ENCODE assay signal across 11 cellular contexts in the genomic region with DNA sequence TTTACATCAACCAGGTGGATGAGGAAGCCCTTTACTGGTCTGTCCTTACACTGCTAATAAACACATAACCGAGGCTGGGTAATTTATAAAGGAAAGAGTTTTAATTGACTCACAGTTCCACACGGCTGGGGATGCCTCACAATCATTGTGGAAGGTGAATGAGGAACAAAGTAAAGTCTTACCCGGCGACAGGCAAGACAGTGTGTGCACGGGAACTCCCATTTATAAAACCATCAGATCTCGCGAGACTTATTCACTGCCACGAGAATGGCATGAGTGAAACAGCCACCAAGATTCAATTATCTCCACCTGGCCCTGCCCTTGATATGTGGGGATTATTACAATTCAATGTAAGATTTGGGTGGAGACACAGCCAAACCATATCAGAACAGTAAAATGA.
DNase-seq lines count a peak whose midpoint lies in the region; ATAC-seq and TF ChIP-seq lines count a peak whose summit lies in the region.
"Had no signal": no experiment of that assay in that cellular context is flagged by ENCODE, and none has a peak within 500 bp of the region (broad histone marks: within the 10 kb centered on the region; RNA-seq: fewer than 3 reads in every experiment).

No MANE protein-coding gene starts in this region.

- WGBS in adrenal gland, 4 donors: 71 to 85% (median 77%) methylated on average over 8 of the region's 8 CpGs

- H3K27ac ChIP-seq in VCaP (peak overlapping the region; percentile 58), adrenal gland (no peak overlapping the region)

- H3K4me3 ChIP-seq in adrenal gland: no peak overlapping the region
- H3K4me3 ChIP-seq: colonic mucosa had no signal

- H3K4me1 ChIP-seq in adrenal gland (replicated peaks in 1 of 2): no peaks in the 10 kb centered on the region
- H3K4me1 ChIP-seq: colonic mucosa had no signal

- ATAC-seq in GM19372 (IDR thresholded peaks at IDR 0.05; ENCODE audit: low read depth, unreplicated experiment) (peak; percentile 27), HG03354 (IDR thresholded peaks at IDR 0.05; ENCODE audit: poor library complexity, severe bottlenecking, unreplicated experiment) (peak; percentile 27)
- ATAC-seq in stimulated activated effector memory CD8-positive, alpha-beta T cell treated with anti-CD3 and anti-CD28 coated beads, Interleukin-12 subunit alpha, Interleukin-12 subunit beta, amount 100 ng/mL, for 72 hours: no peak

- no peak overlapping the region for H3K4me3 Mint-ChIP-seq in stimulated activated effector memory CD8-positive, alpha-beta T cell treated with anti-CD3 and anti-CD28 coated beads, Interleukin-12 subunit alpha, Interleukin-12 subunit beta, amount 100 ng/mL, for 72 hours
- H3K4me3 Mint-ChIP-seq: mesothelial cell of epicardium had no signal

- H3K27ac Mint-ChIP-seq in stimulated activated effector memory CD8-positive, alpha-beta T cell treated with anti-CD3 and anti-CD28 coated beads, Interleukin-12 subunit alpha, Interleukin-12 subunit beta, amount 100 ng/mL, for 72 hours: no peak overlapping the region
- H3K27ac Mint-ChIP-seq: mesothelial cell of epicardium had no signal

- H3K27me3 ChIP-seq in adrenal gland: no peaks in the 10 kb centered on the region
- H3K27me3 ChIP-seq: colonic mucosa had no signal

- no peaks in the 10 kb centered on the region for H3K36me3 ChIP-seq in adrenal gland (replicated peaks in 1 of 2)
- H3K36me3 ChIP-seq: colonic mucosa had no signal

- H3K36me3 Mint-ChIP-seq in stimulated activated effector memory CD8-positive, alpha-beta T cell treated with anti-CD3 and anti-CD28 coated beads, Interleukin-12 subunit alpha, Interleukin-12 subunit beta, amount 100 ng/mL, for 72 hours: no peaks in the 10 kb centered on the region
- H3K36me3 Mint-ChIP-seq: mesothelial cell of epicardium had no signal

- no peak for TF ChIP-seq POLR2A in adrenal gland (IDR thresholded peaks at IDR 0.05)

- H3K9me3 Mint-ChIP-seq in stimulated activated effector memory CD8-positive, alpha-beta T cell treated with anti-CD3 and anti-CD28 coated beads, Interleukin-12 subunit alpha, Interleukin-12 subunit beta, amount 100 ng/mL, for 72 hours: no peaks in the 10 kb centered on the region
- H3K9me3 Mint-ChIP-seq: mesothelial cell of epicardium had no signal

- H3K4me1 Mint-ChIP-seq in stimulated activated effector memory CD8-positive, alpha-beta T cell treated with anti-CD3 and anti-CD28 coated beads, Interleukin-12 subunit alpha, Interleukin-12 subunit beta, amount 100 ng/mL, for 72 hours: no peaks in the 10 kb centered on the region

- intact Hi-C loops in adrenal gland (cut with DNase I): loop anchor here in 1 of 2 donors (10.0 kb wide), 2 partner anchors 139 to 179 kb away; no protein-coding TSS in a partner anchor

- no peaks in the 10 kb centered on the region for H3K9me3 ChIP-seq in adrenal gland (replicated peaks in 1 of 3)
- H3K9me3 ChIP-seq: colonic mucosa had no signal

- TF ChIP-seq CTCF in VCaP (conservative IDR thresholded peaks at IDR 0.05): no peak
- TF ChIP-seq CTCF in adrenal gland (IDR thresholded peaks at IDR 0.05): no peak

- no peak for DNase-seq in DMS153 treated with DMSO at 0.1 percent for 48 hours (lab: John Stamatoyannopoulos, UW; ENCODE audit: unreplicated experiment)
- DNase-seq in foreskin melanocyte: no peak
- no peak for DNase-seq in adrenal gland
- no peak for DNase-seq in stimulated activated effector memory CD8-positive, alpha-beta T cell treated with anti-CD3 and anti-CD28 coated beads, Interleukin-12 subunit alpha, Interleukin-12 subunit beta, amount 100 ng/mL, for 72 hours (ENCODE audit: low spot score in 2 of 2)
- DNase-seq: colonic mucosa, KBM-7, NCI-H2171 had no signal
